8 cellular contexts compared by ENCODE assay signal in genomic region chr20:41232971-41233926, GRCh38.
DNase-seq lines count a peak whose midpoint lies in the region; ATAC-seq and TF ChIP-seq lines count a peak whose summit lies in the region.

No MANE protein-coding gene starts in this region.

- intact Hi-C loops in activated CD8-positive, alpha-beta T cell treated with anti-CD3 and anti-CD28 coated beads for 36 hours (cut with micrococcal nuclease): loop anchor here (1.0 to 10.0 kb wide), 3 partner anchors 98 to 266 kb away; no protein-coding TSS in a partner anchor
- intact Hi-C loops in vagina (cut with DNase I): loop anchor here (5.0 kb wide), 1 partner anchor 104 kb away; no protein-coding TSS in a partner anchor

- no peaks in the 10 kb centered on the region for H3K27me3 Mint-ChIP-seq in activated CD8-positive, alpha-beta T cell treated with anti-CD3 and anti-CD28 coated beads for 36 hours
- no peaks in the 10 kb centered on the region for H3K27me3 Mint-ChIP-seq in activated CD8-positive, alpha-beta T cell treated with anti-CD3 and anti-CD28 coated beads, Interleukin-2, amount 10 ng/mL, durations not matched to agents 7 days and 5 days (ENCODE audit: low read depth)

- H3K4me3 Mint-ChIP-seq in activated CD8-positive, alpha-beta T cell treated with anti-CD3 and anti-CD28 coated beads for 36 hours: no peak overlapping the region
- no peak overlapping the region for H3K4me3 Mint-ChIP-seq in activated CD8-positive, alpha-beta T cell treated with anti-CD3 and anti-CD28 coated beads, Interleukin-2, amount 10 ng/mL, durations not matched to agents 7 days and 5 days

- H3K9me3 ChIP-seq in vagina: no peaks in the 10 kb centered on the region

- no peaks in the 10 kb centered on the region for H3K36me3 ChIP-seq in vagina

- peaks cover 42% of the 10 kb centered on the region for H3K4me1 Mint-ChIP-seq in activated CD8-positive, alpha-beta T cell treated with anti-CD3 and anti-CD28 coated beads for 36 hours (ENCODE audit: low read depth)
- H3K4me1 Mint-ChIP-seq in activated CD8-positive, alpha-beta T cell treated with anti-CD3 and anti-CD28 coated beads, Interleukin-2, amount 10 ng/mL, durations not matched to agents 7 days and 5 days (ENCODE audit: low read depth): peaks cover 39% of the 10 kb centered on the region

- H3K27ac Mint-ChIP-seq in activated CD8-positive, alpha-beta T cell treated with anti-CD3 and anti-CD28 coated beads for 36 hours: peak overlapping the region; percentile 13
- no peak overlapping the region for H3K27ac Mint-ChIP-seq in activated CD8-positive, alpha-beta T cell treated with anti-CD3 and anti-CD28 coated beads, Interleukin-2, amount 10 ng/mL, durations not matched to agents 7 days and 5 days

- CTCF ChIA-PET in activated CD8-positive, alpha-beta T cell treated with anti-CD3 and anti-CD28 coated beads for 36 hours (lab: Charles Lee): interaction anchor here (0.9 to 5.1 kb wide), 19 partner anchors 8 to 265 kb away, joined by 3 to 72 read pairs (median 7); partner anchors contain the start of genes LPIN3 and PLCG1
- CTCF ChIA-PET in activated CD8-positive, alpha-beta T cell treated with anti-CD3 and anti-CD28 coated beads, Interleukin-2, amount 10 ng/mL, durations not matched to agents 7 days and 5 days (lab: Charles Lee): interaction anchor here (0.8 to 7.5 kb wide), 23 partner anchors 9 to 270 kb away, joined by 3 to 84 read pairs (median 8); partner anchors contain the start of gene LPIN3

- peaks cover 43% of the 10 kb centered on the region for H3K4me1 ChIP-seq in vagina

- H3K27ac ChIP-seq in vagina: peak overlapping the region; percentile 74

- TF ChIP-seq CTCF in activated CD8-positive, alpha-beta T cell treated with anti-CD3 and anti-CD28 coated beads for 36 hours (IDR thresholded peaks at IDR 0.05): no peak
- TF ChIP-seq CTCF in choroid plexus epithelial cell (conservative IDR thresholded peaks at IDR 0.05; ENCODE audit: low read depth, low read length): no peak
- TF ChIP-seq CTCF in vagina (IDR thresholded peaks at IDR 0.05): no peak

- H3K36me3 Mint-ChIP-seq in activated CD8-positive, alpha-beta T cell treated with anti-CD3 and anti-CD28 coated beads for 36 hours (ENCODE audit: low read depth): no peaks in the 10 kb centered on the region
- peaks cover 3% of the 10 kb centered on the region for H3K36me3 Mint-ChIP-seq in activated CD8-positive, alpha-beta T cell treated with anti-CD3 and anti-CD28 coated beads, Interleukin-2, amount 10 ng/mL, durations not matched to agents 7 days and 5 days (ENCODE audit: low read depth)

- no peak for ATAC-seq in activated CD8-positive, alpha-beta T cell treated with anti-CD3 and anti-CD28 coated beads for 36 hours
- ATAC-seq in activated CD8-positive, alpha-beta T cell treated with anti-CD3 and anti-CD28 coated beads, Interleukin-2, amount 10 ng/mL, durations not matched to agents 7 days and 5 days: no peak
- ATAC-seq in GM21825 (IDR thresholded peaks at IDR 0.05; ENCODE audit: unreplicated experiment): no peak

- POLR2A ChIA-PET in activated CD8-positive, alpha-beta T cell treated with anti-CD3 and anti-CD28 coated beads for 36 hours (lab: Charles Lee): interaction anchor here (0.8 to 1.6 kb wide), 2 partner anchors 9 to 94 kb away, joined by 3 to 4 read pairs; no protein-coding TSS in a partner anchor
- POLR2A ChIA-PET in activated CD8-positive, alpha-beta T cell treated with anti-CD3 and anti-CD28 coated beads, Interleukin-2, amount 10 ng/mL, durations not matched to agents 7 days and 5 days (lab: Charles Lee): interaction anchor here (1.3 to 2.6 kb wide), 2 partner anchors 61 to 76 kb away, joined by 3 to 8 read pairs; no protein-coding TSS in a partner anchor

- no peaks in the 10 kb centered on the region for H3K9me3 Mint-ChIP-seq in activated CD8-positive, alpha-beta T cell treated with anti-CD3 and anti-CD28 coated beads for 36 hours
- no peaks in the 10 kb centered on the region for H3K9me3 Mint-ChIP-seq in activated CD8-positive, alpha-beta T cell treated with anti-CD3 and anti-CD28 coated beads, Interleukin-2, amount 10 ng/mL, durations not matched to agents 7 days and 5 days (ENCODE audit: insufficient read depth)

- DNase-seq in activated CD8-positive, alpha-beta T cell treated with anti-CD3 and anti-CD28 coated beads for 36 hours: no peak
- no peak for DNase-seq in activated CD8-positive, alpha-beta T cell treated with anti-CD3 and anti-CD28 coated beads, Interleukin-2, amount 10 ng/mL, durations not matched to agents 7 days and 5 days
- peak; percentile 94 for DNase-seq in choroid plexus epithelial cell (ENCODE audit: low read depth)
- peak; percentile 76 to 88 for DNase-seq in lung microvascular endothelial cell (ENCODE audit: low read depth in 2 of 2)
- DNase-seq in vagina (ENCODE audit: extremely low spot score in 2 of 2): no peak
- DNase-seq in T1000 (lab: John Stamatoyannopoulos, UW): no peak
- DNase-seq in NCI-H128 (lab: John Stamatoyannopoulos, UW; ENCODE audit: unreplicated experiment): no peak

- no peak for TF ChIP-seq POLR2A in vagina (IDR thresholded peaks at IDR 0.05)

- no peak overlapping the region for H3K4me3 ChIP-seq in choroid plexus epithelial cell (ENCODE audit: low read depth, low read length)
- no peak overlapping the region for H3K4me3 ChIP-seq in vagina

- no peaks in the 10 kb centered on the region for H3K27me3 ChIP-seq in vagina

Comparison
In these comparisons a context has a peak if more than half of its experiments do, and no peak if none do; other contexts are left out.
1. DNase-seq: peak in choroid plexus epithelial cell (single experiment) and lung microvascular endothelial cell (2 of 2); none in activated CD8-positive, alpha-beta T cell treated with anti-CD3 and anti-CD28 coated beads for 36 hours (single experiment), activated CD8-positive, alpha-beta T cell treated with anti-CD3 and anti-CD28 coated beads, Interleukin-2, amount 10 ng/mL, durations not matched to agents 7 days and 5 days (single experiment), vagina (0 of 2), T1000 (single experiment) and NCI-H128 (single experiment).